Comparison of ENCODE assay signal across 8 cellular contexts in genomic region chr19:1260749-1261511, GRCh38. TPM values are rescaled to one million over a fixed set of nuclear protein-coding genes. Genes with fewer than 3 reads are reported as not detected.
A peak's percentile ranks its signal among the peaks of the same experiment; 100 is the strongest.
DNase-seq lines count a peak whose midpoint lies in the region; TF ChIP-seq lines count a peak whose summit lies in the region.

No MANE protein-coding gene starts in this region.

- no peaks in the 10 kb centered on the region for H3K27me3 ChIP-seq in suprapubic skin

- H3K36me3 ChIP-seq in suprapubic skin = peaks cover 23% of the 10 kb centered on the region

- H3K4me3 Mint-ChIP-seq in activated naive CD4-positive, alpha-beta T cell treated with anti-CD3 and anti-CD28 coated beads, Interleukin-2, amount 10 ng/mL, durations not matched to agents 7 days and 5 days = peak overlapping the region; percentile 94

- no peak for TF ChIP-seq CTCF in suprapubic skin (IDR thresholded peaks at IDR 0.05)

- POLR2A ChIA-PET in HEK293T (lab: Yijun Ruan, JAX) = interaction anchor here (1.1 to 3.2 kb wide), 4 partner anchors 8 to 20 kb away, joined by 5 to 38 read pairs (median 6); partner anchors contain the start of genes ATP5F1D and CIRBP

- peaks cover 65% of the 10 kb centered on the region for H3K4me1 Mint-ChIP-seq in activated naive CD4-positive, alpha-beta T cell treated with anti-CD3 and anti-CD28 coated beads, Interleukin-2, amount 10 ng/mL, durations not matched to agents 7 days and 5 days

- H3K9me3 ChIP-seq in suprapubic skin = no peaks in the 10 kb centered on the region

- H3K9me3 Mint-ChIP-seq in activated naive CD4-positive, alpha-beta T cell treated with anti-CD3 and anti-CD28 coated beads, Interleukin-2, amount 10 ng/mL, durations not matched to agents 7 days and 5 days = no peaks in the 10 kb centered on the region

- peak in 1 of 2 donors; percentile 29 for TF ChIP-seq POLR2A in suprapubic skin (IDR thresholded peaks at IDR 0.05)

- peak overlapping the region; percentile 92 for H3K27ac ChIP-seq in suprapubic skin

- CTCF ChIA-PET in HEK293T (lab: Yijun Ruan, JAX) = interaction anchor here (0.8 kb wide), 1 partner anchor 16 kb away, joined by 4 read pairs; no protein-coding TSS in a partner anchor
- CTCF ChIA-PET in activated naive CD4-positive, alpha-beta T cell treated with anti-CD3 and anti-CD28 coated beads, Interleukin-2, amount 10 ng/mL, durations not matched to agents 7 days and 5 days (lab: Charles Lee) = interaction anchor here (2.7 kb wide), 1 partner anchor 17 kb away, joined by 18 read pairs; no protein-coding TSS in a partner anchor

- DNase-seq in GDM1 (lab: John Stamatoyannopoulos, UW) = peak; percentile 96
- peak; percentile 97 for DNase-seq in HEK293T (ENCODE audit: extremely low spot score)
- peak; percentile 94 for DNase-seq in NCI-H1092 (lab: John Stamatoyannopoulos, UW)
- DNase-seq in SK-N-DZ (ENCODE audit: low spot score) = peak; percentile 94
- peak; percentile 97 for DNase-seq in activated naive CD4-positive, alpha-beta T cell treated with anti-CD3 and anti-CD28 coated beads, Interleukin-2, amount 10 ng/mL, durations not matched to agents 7 days and 5 days
- peak; percentile 94 for DNase-seq in germinal center (ENCODE audit: low spot score)
- peak; percentile 88 for DNase-seq in occipital lobe (lab: John Stamatoyannopoulos, UW)
- peak; percentile 97 for DNase-seq in suprapubic skin (ENCODE audit: low spot score in 2 of 2)

- H3K27me3 Mint-ChIP-seq in activated naive CD4-positive, alpha-beta T cell treated with anti-CD3 and anti-CD28 coated beads, Interleukin-2, amount 10 ng/mL, durations not matched to agents 7 days and 5 days = no peaks in the 10 kb centered on the region

- no peak for TF ChIP-seq EP300 in suprapubic skin (IDR thresholded peaks at IDR 0.05)

- peaks cover 89% of the 10 kb centered on the region for H3K4me1 ChIP-seq in suprapubic skin

- peaks cover 21% of the 10 kb centered on the region for H3K36me3 Mint-ChIP-seq in activated naive CD4-positive, alpha-beta T cell treated with anti-CD3 and anti-CD28 coated beads, Interleukin-2, amount 10 ng/mL, durations not matched to agents 7 days and 5 days

- 2% methylated on average over 25 of the region's 82 CpGs for WGBS in suprapubic skin

- H3K4me3 ChIP-seq in suprapubic skin = peak overlapping the region; percentile 59

- peak overlapping the region; percentile 98 for H3K27ac Mint-ChIP-seq in activated naive CD4-positive, alpha-beta T cell treated with anti-CD3 and anti-CD28 coated beads, Interleukin-2, amount 10 ng/mL, durations not matched to agents 7 days and 5 days

TF ChIP-seq in HEK293T, 16 proteins besides CTCF, POLR2A, EP300 and RAD21:
- TF ChIP-seq FOXM1 (IDR thresholded peaks at IDR 0.05; ENCODE audit: borderline replicate concordance) = 0 out of 2 replicates have a peak, but pooled peaks have one; percentile 20
- TF ChIP-seq HDGF (IDR thresholded peaks at IDR 0.05; ENCODE audit: borderline replicate concordance) = no peak
- peak; percentile 99 for TF ChIP-seq PKNOX1 (IDR thresholded peaks at IDR 0.05)

RNA-seq across cellular contexts. Expression of gene CIRBP, which starts 8.2 kb away (rescaled TPM):
- polyA plus RNA-seq in SK-N-DZ (2014; cell fraction: cytosol; rRNA removed) = 479 and 663 TPM in 2 replicates
- 559 and 732 TPM in 2 replicates for polyA plus RNA-seq in SK-N-DZ (2014; cell fraction: nucleus; rRNA removed)
- total RNA-seq in occipital lobe (598 TPM), suprapubic skin (100 to 1,000 TPM; 338 to 672 (median 451) TPM)

RNA-seq across cellular contexts. Expression of gene MIDN, which starts 12.5 kb away (rescaled TPM):
- 23.3 and 31.3 TPM in 2 replicates for polyA plus RNA-seq in SK-N-DZ (2014; cell fraction: cytosol; rRNA removed)
- polyA plus RNA-seq in SK-N-DZ (2014; cell fraction: nucleus; rRNA removed) = 74.4 and 125 TPM in 2 replicates
- total RNA-seq in occipital lobe (15.3 TPM), suprapubic skin (100 to 1,000 TPM in 2 of 4 donors, 10 to 100 TPM in 2; 89.0 to 153 (median 105) TPM)

RNA-seq across cellular contexts. Expression of gene FAM174C, which starts 14.4 kb away (rescaled TPM):
- polyA plus RNA-seq in SK-N-DZ (2014; cell fraction: cytosol; rRNA removed) = 27.6 and 35.5 TPM in 2 replicates
- 40.1 and 42.4 TPM in 2 replicates for polyA plus RNA-seq in SK-N-DZ (2014; cell fraction: nucleus; rRNA removed)
- total RNA-seq in occipital lobe (6.7 TPM), suprapubic skin (10 to 100 TPM; 44.3 to 72.5 (median 58.2) TPM)

RNA-seq across cellular contexts. Expression of gene ATP5F1D, which starts 19.4 kb away (rescaled TPM):
- 69.7 and 75.2 TPM in 2 replicates for polyA plus RNA-seq in SK-N-DZ (2014; cell fraction: cytosol; rRNA removed)
- polyA plus RNA-seq in SK-N-DZ (2014; cell fraction: nucleus; rRNA removed) = 50.9 and 102 TPM in 2 replicates
- 11.9 TPM for total RNA-seq in occipital lobe
- total RNA-seq in suprapubic skin = 100 to 1,000 TPM; 102 to 205 (median 137) TPM

RNA-seq across cellular contexts. Expression of gene CBARP, which starts 23.1 kb away (rescaled TPM):
- 12.3 and 24.2 TPM in 2 replicates for polyA plus RNA-seq in SK-N-DZ (2014; cell fraction: cytosol; rRNA removed)
- polyA plus RNA-seq in SK-N-DZ (2014; cell fraction: nucleus; rRNA removed) = 44.5 and 49.5 TPM in 2 replicates
- total RNA-seq in occipital lobe (6.6 TPM), suprapubic skin (1 to 10 TPM; 2.9 to 8.6 (median 5.1) TPM)

Comparison
In these comparisons a context has a peak if more than half of its experiments do, and no peak if none do; other contexts are left out.
1. Peak in every context shown above with its lines: DNase-seq, H3K4me3 ChIP-seq and H3K27ac ChIP-seq.